In genomic region chr2:234005126-234005525, GRCh38 we compare ENCODE assay signal across 2 cellular contexts.
TF ChIP-seq lines count a peak whose summit lies in the region.

No MANE protein-coding gene starts in this region.

TF ChIP-seq in HepG2, 621 proteins besides CTCF, POLR2A, EP300 and RAD21:
- TF ChIP-seq, protein P1, sequence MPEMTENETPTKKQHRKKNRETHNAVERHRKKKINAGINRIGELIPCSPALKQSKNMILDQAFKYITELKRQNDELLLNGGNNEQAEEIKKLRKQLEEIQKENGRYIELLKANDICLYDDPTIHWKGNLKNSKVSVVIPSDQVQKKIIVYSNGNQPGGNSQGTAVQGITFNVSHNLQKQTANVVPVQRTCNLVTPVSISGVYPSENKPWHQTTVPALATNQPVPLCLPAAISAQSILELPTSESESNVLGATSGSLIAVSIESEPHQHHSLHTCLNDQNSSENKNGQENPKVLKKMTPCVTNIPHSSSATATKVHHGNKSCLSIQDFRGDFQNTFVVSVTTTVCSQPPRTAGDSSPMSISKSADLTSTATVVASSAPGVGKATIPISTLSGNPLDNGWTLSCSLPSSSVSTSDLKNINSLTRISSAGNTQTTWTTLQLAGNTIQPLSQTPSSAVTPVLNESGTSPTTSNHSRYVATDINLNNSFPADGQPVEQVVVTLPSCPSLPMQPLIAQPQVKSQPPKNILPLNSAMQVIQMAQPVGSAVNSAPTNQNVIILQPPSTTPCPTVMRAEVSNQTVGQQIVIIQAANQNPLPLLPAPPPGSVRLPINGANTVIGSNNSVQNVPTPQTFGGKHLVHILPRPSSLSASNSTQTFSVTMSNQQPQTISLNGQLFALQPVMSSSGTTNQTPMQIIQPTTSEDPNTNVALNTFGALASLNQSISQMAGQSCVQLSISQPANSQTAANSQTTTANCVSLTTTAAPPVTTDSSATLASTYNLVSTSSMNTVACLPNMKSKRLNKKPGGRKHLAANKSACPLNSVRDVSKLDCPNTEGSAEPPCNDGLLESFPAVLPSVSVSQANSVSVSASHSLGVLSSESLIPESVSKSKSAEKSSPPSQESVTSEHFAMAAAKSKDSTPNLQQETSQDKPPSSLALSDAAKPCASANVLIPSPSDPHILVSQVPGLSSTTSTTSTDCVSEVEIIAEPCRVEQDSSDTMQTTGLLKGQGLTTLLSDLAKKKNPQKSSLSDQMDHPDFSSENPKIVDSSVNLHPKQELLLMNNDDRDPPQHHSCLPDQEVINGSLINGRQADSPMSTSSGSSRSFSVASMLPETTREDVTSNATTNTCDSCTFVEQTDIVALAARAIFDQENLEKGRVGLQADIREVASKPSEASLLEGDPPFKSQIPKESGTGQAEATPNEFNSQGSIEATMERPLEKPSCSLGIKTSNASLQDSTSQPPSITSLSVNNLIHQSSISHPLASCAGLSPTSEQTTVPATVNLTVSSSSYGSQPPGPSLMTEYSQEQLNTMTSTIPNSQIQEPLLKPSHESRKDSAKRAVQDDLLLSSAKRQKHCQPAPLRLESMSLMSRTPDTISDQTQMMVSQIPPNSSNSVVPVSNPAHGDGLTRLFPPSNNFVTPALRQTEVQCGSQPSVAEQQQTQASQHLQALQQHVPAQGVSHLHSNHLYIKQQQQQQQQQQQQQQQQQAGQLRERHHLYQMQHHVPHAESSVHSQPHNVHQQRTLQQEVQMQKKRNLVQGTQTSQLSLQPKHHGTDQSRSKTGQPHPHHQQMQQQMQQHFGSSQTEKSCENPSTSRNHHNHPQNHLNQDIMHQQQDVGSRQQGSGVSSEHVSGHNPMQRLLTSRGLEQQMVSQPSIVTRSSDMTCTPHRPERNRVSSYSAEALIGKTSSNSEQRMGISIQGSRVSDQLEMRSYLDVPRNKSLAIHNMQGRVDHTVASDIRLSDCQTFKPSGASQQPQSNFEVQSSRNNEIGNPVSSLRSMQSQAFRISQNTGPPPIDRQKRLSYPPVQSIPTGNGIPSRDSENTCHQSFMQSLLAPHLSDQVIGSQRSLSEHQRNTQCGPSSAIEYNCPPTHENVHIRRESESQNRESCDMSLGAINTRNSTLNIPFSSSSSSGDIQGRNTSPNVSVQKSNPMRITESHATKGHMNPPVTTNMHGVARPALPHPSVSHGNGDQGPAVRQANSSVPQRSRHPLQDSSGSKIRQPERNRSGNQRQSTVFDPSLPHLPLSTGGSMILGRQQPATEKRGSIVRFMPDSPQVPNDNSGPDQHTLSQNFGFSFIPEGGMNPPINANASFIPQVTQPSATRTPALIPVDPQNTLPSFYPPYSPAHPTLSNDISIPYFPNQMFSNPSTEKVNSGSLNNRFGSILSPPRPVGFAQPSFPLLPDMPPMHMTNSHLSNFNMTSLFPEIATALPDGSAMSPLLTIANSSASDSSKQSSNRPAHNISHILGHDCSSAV (CRISPR knock-in tag; IDR thresholded peaks at IDR 0.05; ENCODE audit: borderline replicate concordance): no peak
- peak; percentile 90 for TF ChIP-seq MAFF (IDR thresholded peaks at IDR 0.05; ENCODE audit: low read depth, low read length)
- TF ChIP-seq MAFK (conservative IDR thresholded peaks at IDR 0.05 in 1 of 2, IDR thresholded peaks at IDR 0.05 in 1 of 2; ENCODE audit: low read length in 2 of 2): peak; percentile 89 to 93
- TF ChIP-seq, protein P2, sequence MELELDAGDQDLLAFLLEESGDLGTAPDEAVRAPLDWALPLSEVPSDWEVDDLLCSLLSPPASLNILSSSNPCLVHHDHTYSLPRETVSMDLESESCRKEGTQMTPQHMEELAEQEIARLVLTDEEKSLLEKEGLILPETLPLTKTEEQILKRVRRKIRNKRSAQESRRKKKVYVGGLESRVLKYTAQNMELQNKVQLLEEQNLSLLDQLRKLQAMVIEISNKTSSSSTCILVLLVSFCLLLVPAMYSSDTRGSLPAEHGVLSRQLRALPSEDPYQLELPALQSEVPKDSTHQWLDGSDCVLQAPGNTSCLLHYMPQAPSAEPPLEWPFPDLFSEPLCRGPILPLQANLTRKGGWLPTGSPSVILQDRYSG (CRISPR knock-in tag; IDR thresholded peaks at IDR 0.05): no peak

TF ChIP-seq in HEK293, 187 proteins besides CTCF, POLR2A, EP300 and RAD21:
- TF ChIP-seq ATF2 (tag by site-specific recombination; IDR thresholded peaks at IDR 0.05; ENCODE audit: low read depth) (0 out of 2 replicates have a peak, but pooled peaks have one; percentile 5), ZNF23 (tag by site-specific recombination; IDR thresholded peaks at IDR 0.05; ENCODE audit: borderline replicate concordance) (no peak)
